In the genomic region with DNA sequence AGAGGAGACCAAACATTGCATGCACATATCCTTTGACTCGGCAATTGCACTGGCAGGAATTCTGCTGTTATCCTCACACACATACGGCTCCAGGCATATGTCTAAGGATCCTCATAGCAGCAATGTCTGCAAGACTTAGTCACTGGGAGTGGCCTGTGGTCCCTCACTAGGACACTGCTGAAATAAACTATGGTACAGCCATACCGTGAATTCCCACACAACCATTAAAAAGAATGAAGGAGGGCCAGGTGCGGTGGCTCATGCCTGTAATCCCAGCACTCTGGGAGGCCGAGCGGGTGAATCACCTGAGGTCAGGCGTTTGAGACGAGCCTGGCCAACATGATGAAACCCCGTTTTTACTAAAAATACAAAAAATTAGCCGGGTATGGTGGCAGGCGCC, we compare ENCODE assay signal across 10 cellular contexts.
A peak's percentile ranks its signal among the peaks of the same experiment; 100 is the strongest.
DNase-seq lines count a peak whose midpoint lies in the region; ATAC-seq, FAIRE-seq and TF ChIP-seq lines count a peak whose summit lies in the region.
"Had no signal": no experiment of that assay in that cellular context is flagged by ENCODE, and none has a peak within 500 bp of the region (broad histone marks: within the 10 kb centered on the region; RNA-seq: fewer than 3 reads in every experiment).

No MANE protein-coding gene starts in this region.

- H3K4me1 Mint-ChIP-seq in naive B cell = peaks cover 72 to 96% (median 90%) of the 10 kb centered on the region in 3 donors

- no peak overlapping the region for H3K27ac ChIP-seq in aorta (ENCODE audit: low read depth in 1 of 2, low read length in 2 of 2)
- H3K27ac ChIP-seq: tibial nerve had no signal

- intact Hi-C loops in aorta (cut with DNase I) = loop anchor here in 1 of 2 donors (10.0 kb wide), 2 partner anchors 443 to 743 kb away; no protein-coding TSS in a partner anchor

- no peaks in the 10 kb centered on the region for H3K27me3 Mint-ChIP-seq in naive B cell

- H3K9me3 ChIP-seq in aorta (ENCODE audit: control insufficient read depth, low read length) = no peaks in the 10 kb centered on the region
- H3K9me3 ChIP-seq: tibial nerve had no signal

- H3K27ac Mint-ChIP-seq in naive B cell = peak overlapping the region; percentile 47 to 99 (median 81)

- H3K27me3 ChIP-seq in BJ (ENCODE audit: control insufficient read depth, insufficient read depth, low read length) (no peaks in the 10 kb centered on the region), bronchial epithelial cell (ENCODE audit: control insufficient read depth, insufficient read depth, low read length) (no peaks in the 10 kb centered on the region), aorta (ENCODE audit: control insufficient read depth in 1 of 2, insufficient read depth in 2 of 2, low read length in 1 of 2) (no peaks in the 10 kb centered on the region)
- H3K27me3 ChIP-seq: tibial nerve had no signal

- POLR2A ChIA-PET in BJ (lab: Charles Lee) = no interaction called here

- WGBS in aorta, 2 donors = 92 to 96% methylated on average over 11 of the region's 11 CpGs

- TF ChIP-seq CTCF in BJ (IDR thresholded peaks at IDR 0.05; ENCODE audit: insufficient read depth, low read depth, low read length) (no peak), bronchial epithelial cell (IDR thresholded peaks at IDR 0.05; ENCODE audit: insufficient read depth, low read length, severe bottlenecking) (no peak)

- H3K4me3 ChIP-seq in BJ (ENCODE audit: low read depth, low read length) (no peak overlapping the region), bronchial epithelial cell (ENCODE audit: low read depth, low read length) (no peak overlapping the region), aorta (ENCODE audit: low read length in 2 of 2) (no peak overlapping the region)
- H3K4me3 ChIP-seq: tibial nerve had no signal

- ATAC-seq in naive B cell (ENCODE audit: low read depth in 2 of 2) = no peak
- no peak for ATAC-seq in aorta (ENCODE audit: low FRiP score)

- H3K36me3 Mint-ChIP-seq in naive B cell = no peaks in the 10 kb centered on the region

- FAIRE-seq in HTR-8/SVneo (lab: Jason Lieb, UNC) (peak; percentile 97), bronchial epithelial cell (lab: Jason Lieb, UNC) (peak; percentile 62)

- peaks cover 0 to 2% of the 10 kb centered on the region in 2 donors for H3K4me1 ChIP-seq in aorta (ENCODE audit: control insufficient read depth in 1 of 2, insufficient read depth in 2 of 2, low read length in 2 of 2)

- H3K9me3 Mint-ChIP-seq in naive B cell = no peaks in the 10 kb centered on the region

- H3K36me3 ChIP-seq in BJ (ENCODE audit: control insufficient read depth, insufficient read depth, low read length) (no peaks in the 10 kb centered on the region), bronchial epithelial cell (ENCODE audit: control insufficient read depth, insufficient read depth, low read length) (no peaks in the 10 kb centered on the region), aorta (ENCODE audit: control insufficient read depth in 1 of 2, insufficient read depth in 2 of 2, low read length in 1 of 2) (no peaks in the 10 kb centered on the region)
- H3K36me3 ChIP-seq: tibial nerve had no signal

- DNase-seq in BJ (ENCODE audit: low read depth) = peak; percentile 90
- peak; percentile 94 for DNase-seq in HTR-8/SVneo (ENCODE audit: insufficient read length, low spot score)
- DNase-seq in bronchial epithelial cell (ENCODE audit: low read depth) = peak; percentile 96
- no peak for DNase-seq in naive B cell
- DNase-seq in NCI-H1694 treated with DMSO at 0.1 percent for 48 hours (lab: John Stamatoyannopoulos, UW) = no peak
- no peak for DNase-seq in aorta
- no peak for DNase-seq in NCI-H1105 treated with DMSO at 0.1 percent for 48 hours (lab: John Stamatoyannopoulos, UW)
- DNase-seq in NCI-H2196 (lab: John Stamatoyannopoulos, UW; ENCODE audit: unreplicated experiment) = no peak
- DNase-seq: DMS153 had no signal

- H3K4me3 Mint-ChIP-seq in naive B cell = peak overlapping the region in 3 of 8 donors; percentile 16 to 65 (median 39)

- CTCF ChIA-PET in BJ (lab: Yijun Ruan, JAX) = interaction anchor here (1.5 kb wide), 1 partner anchor 156 kb away, joined by 3 read pairs; no protein-coding TSS in a partner anchor

Comparison
In these comparisons a context has a peak if more than half of its experiments do, and no peak if none do; other contexts are left out.
1. DNase-seq: peak in BJ (single experiment), HTR-8/SVneo (single experiment) and bronchial epithelial cell (single experiment); none in naive B cell (single experiment), NCI-H1694 treated with DMSO at 0.1 percent for 48 hours (single experiment), aorta (0 of 2), NCI-H1105 treated with DMSO at 0.1 percent for 48 hours (single experiment) and NCI-H2196 (single experiment).